Comparison of ENCODE assay signal across 20 cellular contexts in genomic region chr5:1051366-1051720, GRCh38. TPM values are rescaled to one million over a fixed set of nuclear protein-coding genes. Genes with fewer than 3 reads are reported as not detected.
"Had no signal": no experiment of that assay in that cellular context is flagged by ENCODE, and none has a peak within 500 bp of the region (broad histone marks: within the 10 kb centered on the region; RNA-seq: fewer than 3 reads in every experiment).

No MANE protein-coding gene starts in this region.

- H3K9me3 ChIP-seq: ascending aorta, body of pancreas had no signal

- ATAC-seq: body of pancreas, T-helper 17 cell, WTC11 had no signal

- DNase-seq: activated CD4-positive, alpha-beta T cell treated with anti-CD3 and anti-CD28 coated beads for 48 hours; activated CD4-positive, alpha-beta T cell treated with anti-CD3 and anti-CD28 coated beads, Interleukin-2, amount 50 U/mL, for 4 hours; activated CD4-positive, CD25-positive, alpha-beta regulatory T cell treated with anti-CD3 and anti-CD28 coated beads, Interleukin-2, amount 50 U/mL, for 72 hours; activated CD8-positive, alpha-beta memory T cell treated with anti-CD3 and anti-CD28 coated beads, Interleukin-2, amount 50 U/mL, for 48 hours; activated CD8-positive, alpha-beta T cell treated with anti-CD3 and anti-CD28 coated beads, Interleukin-2, amount 10 ng/mL, durations not matched to agents 7 days and 5 days; activated T-cell treated with anti-CD3 and anti-CD28 coated beads, Interleukin-2, amount 50 U/mL, for 1 hour; body of pancreas; IMR-90; KBM-7; NCI-H146; NCI-H187 treated with DMSO at 0.1 percent for 48 hours; NCI-H2081 treated with DMSO at 0.1 percent for 48 hours; NCI-H226; NCI-H526; SHP77; T-helper 17 cell; T-helper 9 cell had no signal

- H3K27me3 ChIP-seq: ascending aorta, body of pancreas had no signal

- H3K4me1 ChIP-seq: ascending aorta, body of pancreas had no signal

- H3K27ac ChIP-seq: ascending aorta, body of pancreas had no signal

- H3K4me3 ChIP-seq: ascending aorta, body of pancreas had no signal

RNA-seq across cellular contexts. Expression of gene NKD2, which starts 42.7 kb away (rescaled TPM):
- total RNA-seq: IMR-90, LHCN-M2, T-helper 17 cell had no signal
- polyA plus RNA-seq: IMR-90 had no signal
